ENCODE assay signal across 18 cellular contexts in the genomic region with DNA sequence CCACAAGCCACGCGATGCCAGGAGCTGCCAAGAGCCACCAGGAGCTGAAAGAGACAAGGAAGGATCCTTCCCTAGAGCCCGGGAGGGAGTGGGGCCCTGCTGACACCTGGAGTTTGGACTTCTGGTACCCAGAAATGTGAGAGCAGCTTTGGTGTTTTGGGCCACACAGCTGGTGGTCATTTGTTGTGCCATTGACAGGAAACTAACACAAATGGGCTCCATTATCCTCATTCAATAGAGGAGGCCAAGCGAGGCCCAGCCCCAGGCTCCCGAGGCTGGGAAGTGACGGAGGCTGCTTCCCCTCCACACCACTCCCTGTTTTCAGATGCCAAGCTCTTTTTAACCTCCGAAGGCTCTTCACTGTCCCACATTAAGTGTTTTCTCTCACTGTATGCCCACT. TPM values are rescaled to one million over a fixed set of nuclear protein-coding genes. Genes with fewer than 3 reads are reported as not detected.
DNase-seq lines count a peak whose midpoint lies in the region; ATAC-seq and TF ChIP-seq lines count a peak whose summit lies in the region.
"Had no signal": no experiment of that assay in that cellular context is flagged by ENCODE, and none has a peak within 500 bp of the region (broad histone marks: within the 10 kb centered on the region; RNA-seq: fewer than 3 reads in every experiment).

No MANE protein-coding gene starts in this region.

- H3K27ac ChIP-seq in esophagus (ENCODE audit: low read depth in 2 of 2, low read length in 1 of 2): peak overlapping the region; percentile 80 to 82
- peak overlapping the region; percentile 74 for H3K27ac ChIP-seq in osteoblast (ENCODE audit: low read depth, low read length)
- H3K27ac ChIP-seq in MM.1S (ENCODE audit: low read length): no peak overlapping the region

- ATAC-seq in natural killer cell (no peak), GM19452 (IDR thresholded peaks at IDR 0.05; ENCODE audit: unreplicated experiment) (no peak), HG02763 (IDR thresholded peaks at IDR 0.05; ENCODE audit: unreplicated experiment) (no peak), GM21576 (IDR thresholded peaks at IDR 0.05; ENCODE audit: unreplicated experiment) (no peak)
- ATAC-seq in natural killer cell treated with Interleukin-12 subunit alpha and Interleukin-12 subunit beta and Interleukin-15 and Interleukin-18, amount 100 ng/mL, for 72 hours: no peak
- ATAC-seq: activated CD4-positive, alpha-beta T cell treated with anti-CD3 and anti-CD28 coated beads for 36 hours; activated T-cell treated with anti-CD3 and anti-CD28 coated beads, Interleukin-2, amount 50 U/mL, for 72 hours had no signal

- peak overlapping the region; percentile 86 to 90 for H3K27ac Mint-ChIP-seq in natural killer cell
- H3K27ac Mint-ChIP-seq in natural killer cell treated with Interleukin-12 subunit alpha and Interleukin-12 subunit beta and Interleukin-15 and Interleukin-18, amount 100 ng/mL, for 72 hours: peak overlapping the region in 1 of 2 donors; percentile 79
- H3K27ac Mint-ChIP-seq: activated CD4-positive, alpha-beta T cell treated with anti-CD3 and anti-CD28 coated beads for 36 hours; activated T-cell treated with anti-CD3 and anti-CD28 coated beads, Interleukin-2, amount 50 U/mL, for 72 hours; endodermal cell; T-helper 1 cell treated with Interleukin-12 subunit alpha and Interleukin-12 subunit beta and Interleukin-4 antibody, amounts not matched to agents 30 μg/mL and 1 μg/mL, for 36 hours had no signal

- H3F3A ChIP-seq in MM.1S (ENCODE audit: insufficient read depth, low read length): no peaks in the 10 kb centered on the region

- TF ChIP-seq CTCF in natural killer cell (IDR thresholded peaks at IDR 0.05) (no peak), osteoblast (IDR thresholded peaks at IDR 0.05; ENCODE audit: extremely low read depth, low read depth, low read length) (no peak), MM.1S (IDR thresholded peaks at IDR 0.05; ENCODE audit: low read length) (no peak)

- H3K4me2 ChIP-seq in osteoblast (ENCODE audit: insufficient read depth, low read length) (no peak overlapping the region), MM.1S (ENCODE audit: low read depth, low read length) (no peak overlapping the region)

- intact Hi-C loops in natural killer cell (cut with micrococcal nuclease): no loop called here

- H3K4me3 ChIP-seq in esophagus (ENCODE audit: low read depth in 1 of 2, low read length in 2 of 2) (no peak overlapping the region), osteoblast (ENCODE audit: insufficient read depth, low read length) (no peak overlapping the region), MM.1S (ENCODE audit: low read length) (no peak overlapping the region)

- H3K9me2 ChIP-seq in MM.1S (replicated peaks; ENCODE audit: insufficient read depth, low read length): no peaks in the 10 kb centered on the region

- peaks cover 52 to 64% of the 10 kb centered on the region in 2 donors for H3K4me1 Mint-ChIP-seq in natural killer cell
- H3K4me1 Mint-ChIP-seq in natural killer cell treated with Interleukin-12 subunit alpha and Interleukin-12 subunit beta and Interleukin-15 and Interleukin-18, amount 100 ng/mL, for 72 hours (ENCODE audit: low read depth in 2 of 2): peaks cover 43 to 45% of the 10 kb centered on the region in 2 donors

- no peaks in the 10 kb centered on the region for H3K9me3 ChIP-seq in esophagus (ENCODE audit: control insufficient read depth in 2 of 2, insufficient read depth in 1 of 2, low read depth in 1 of 2, low read length in 1 of 2)
- no peaks in the 10 kb centered on the region for H3K9me3 ChIP-seq in osteoblast (ENCODE audit: low read depth, low read length)
- no peaks in the 10 kb centered on the region for H3K9me3 ChIP-seq in MM.1S (replicated peaks; ENCODE audit: insufficient read depth, low read length)

- peaks cover 0 to 10% of the 10 kb centered on the region in 2 donors for H3K36me3 ChIP-seq in esophagus (ENCODE audit: control insufficient read depth in 2 of 2, insufficient read depth in 2 of 2, low read length in 1 of 2)
- peaks cover 22% of the 10 kb centered on the region for H3K36me3 ChIP-seq in osteoblast (ENCODE audit: insufficient read depth, low read length)
- H3K36me3 ChIP-seq in MM.1S (replicated peaks; ENCODE audit: insufficient read depth, low read length): no peaks in the 10 kb centered on the region

- no peaks in the 10 kb centered on the region for H3K9me3 Mint-ChIP-seq in natural killer cell
- no peaks in the 10 kb centered on the region for H3K9me3 Mint-ChIP-seq in natural killer cell treated with Interleukin-12 subunit alpha and Interleukin-12 subunit beta and Interleukin-15 and Interleukin-18, amount 100 ng/mL, for 72 hours
- H3K9me3 Mint-ChIP-seq: activated T-cell treated with anti-CD3 and anti-CD28 coated beads, Interleukin-2, amount 50 U/mL, for 72 hours; endodermal cell; T-helper 1 cell treated with Interleukin-12 subunit alpha and Interleukin-12 subunit beta and Interleukin-4 antibody, amounts not matched to agents 30 μg/mL and 1 μg/mL, for 36 hours had no signal

- H3K4me1 ChIP-seq in esophagus (ENCODE audit: control insufficient read depth in 2 of 2, insufficient read depth in 2 of 2, low read length in 1 of 2) (peaks cover 8 to 53% of the 10 kb centered on the region in 2 donors), osteoblast (ENCODE audit: insufficient read depth, low read length) (peaks cover 49% of the 10 kb centered on the region), MM.1S (ENCODE audit: low read length) (no peaks in the 10 kb centered on the region)

- no peak overlapping the region for H3K9ac ChIP-seq in MM.1S (ENCODE audit: low read length)

- H2AFZ ChIP-seq in osteoblast (ENCODE audit: low read length) (no peak overlapping the region), MM.1S (ENCODE audit: low read length) (no peak overlapping the region)

- H3K4me3 Mint-ChIP-seq in natural killer cell: no peak overlapping the region
- no peak overlapping the region for H3K4me3 Mint-ChIP-seq in natural killer cell treated with Interleukin-12 subunit alpha and Interleukin-12 subunit beta and Interleukin-15 and Interleukin-18, amount 100 ng/mL, for 72 hours
- H3K4me3 Mint-ChIP-seq: activated CD4-positive, alpha-beta T cell treated with anti-CD3 and anti-CD28 coated beads for 36 hours; activated T-cell treated with anti-CD3 and anti-CD28 coated beads, Interleukin-2, amount 50 U/mL, for 72 hours; endodermal cell; T-helper 1 cell treated with Interleukin-12 subunit alpha and Interleukin-12 subunit beta and Interleukin-4 antibody, amounts not matched to agents 30 μg/mL and 1 μg/mL, for 36 hours had no signal

- H3K79me2 ChIP-seq in osteoblast (ENCODE audit: insufficient read depth, low read length): peaks cover 31% of the 10 kb centered on the region
- no peaks in the 10 kb centered on the region for H3K79me2 ChIP-seq in MM.1S (ENCODE audit: low read length)

- no peak for DNase-seq in natural killer cell
- DNase-seq in natural killer cell treated with Interleukin-12 subunit alpha and Interleukin-12 subunit beta and Interleukin-15 and Interleukin-18, amount 100 ng/mL, for 72 hours (ENCODE audit: low spot score): no peak
- DNase-seq in osteoblast (ENCODE audit: insufficient read length, low spot score, missing footprints): no peak
- no peak for DNase-seq in MM.1S
- DNase-seq: activated CD4-positive, alpha-beta T cell treated with anti-CD3 and anti-CD28 coated beads for 36 hours; activated T-cell treated with anti-CD3 and anti-CD28 coated beads, Interleukin-2, amount 50 U/mL, for 72 hours; endodermal cell; HCEC 1CT; NCI-H2029; stimulated activated naive CD4-positive, alpha-beta T cell had no signal

- H4K20me1 ChIP-seq in osteoblast (ENCODE audit: insufficient read depth, low read length) (peaks cover 7% of the 10 kb centered on the region), MM.1S (ENCODE audit: insufficient read depth, low read length) (no peaks in the 10 kb centered on the region)

- 71 to 84% methylated on average over 7 of the region's 7 CpGs for WGBS in esophagus, 2 donors

- H3K27me3 Mint-ChIP-seq in natural killer cell (ENCODE audit: low read depth in 2 of 2): no peaks in the 10 kb centered on the region
- no peaks in the 10 kb centered on the region for H3K27me3 Mint-ChIP-seq in natural killer cell treated with Interleukin-12 subunit alpha and Interleukin-12 subunit beta and Interleukin-15 and Interleukin-18, amount 100 ng/mL, for 72 hours
- H3K27me3 Mint-ChIP-seq: activated CD4-positive, alpha-beta T cell treated with anti-CD3 and anti-CD28 coated beads for 36 hours had no signal

- H3K27me3 ChIP-seq in esophagus (ENCODE audit: control insufficient read depth in 1 of 2, insufficient read depth in 2 of 2, low read length in 2 of 2): no peaks in the 10 kb centered on the region
- no peaks in the 10 kb centered on the region for H3K27me3 ChIP-seq in osteoblast (ENCODE audit: insufficient read depth, low read length)
- H3K27me3 ChIP-seq in MM.1S (replicated peaks; ENCODE audit: insufficient read depth, low read length): peaks cover 14% of the 10 kb centered on the region

- H3K36me3 Mint-ChIP-seq in natural killer cell: no peaks in the 10 kb centered on the region
- H3K36me3 Mint-ChIP-seq in natural killer cell treated with Interleukin-12 subunit alpha and Interleukin-12 subunit beta and Interleukin-15 and Interleukin-18, amount 100 ng/mL, for 72 hours: peaks cover 6% of the 10 kb centered on the region

RNA-seq across cellular contexts. Expression of gene DHRS3, which starts 25.5 kb away (rescaled TPM):
- total RNA-seq in natural killer cell: 100 to 1,000 TPM; 106 to 175 (median 153) TPM
- total RNA-seq in natural killer cell treated with Interleukin-12 subunit alpha and Interleukin-12 subunit beta and Interleukin-15 and Interleukin-18, amount 100 ng/mL, for 72 hours: 100 to 1,000 TPM in 1 of 2 donors, 10 to 100 TPM in 1; 96.6 to 178 TPM
- polyA plus RNA-seq in esophagus: 10 to 100 TPM; 73.1 to 83.7 TPM
- 161 and 172 TPM in 2 replicates for total RNA-seq in osteoblast
- total RNA-seq: myocyte had no signal

RNA-seq across cellular contexts. Expression of gene AADACL4, which starts 51.4 kb away (rescaled TPM):
- total RNA-seq in natural killer cell (not detected), osteoblast (not detected in 2 replicates)
- total RNA-seq in natural killer cell treated with Interleukin-12 subunit alpha and Interleukin-12 subunit beta and Interleukin-15 and Interleukin-18, amount 100 ng/mL, for 72 hours: not detected
- polyA plus RNA-seq in esophagus: not detected
- total RNA-seq: activated CD4-positive, alpha-beta T cell treated with anti-CD3 and anti-CD28 coated beads for 36 hours; activated T-cell treated with anti-CD3 and anti-CD28 coated beads, Interleukin-2, amount 50 U/mL, for 72 hours; endodermal cell; frontal cortex; LHCN-M2; myocyte had no signal
